ENCODE assay signal across 8 cellular contexts in the genomic region with DNA sequence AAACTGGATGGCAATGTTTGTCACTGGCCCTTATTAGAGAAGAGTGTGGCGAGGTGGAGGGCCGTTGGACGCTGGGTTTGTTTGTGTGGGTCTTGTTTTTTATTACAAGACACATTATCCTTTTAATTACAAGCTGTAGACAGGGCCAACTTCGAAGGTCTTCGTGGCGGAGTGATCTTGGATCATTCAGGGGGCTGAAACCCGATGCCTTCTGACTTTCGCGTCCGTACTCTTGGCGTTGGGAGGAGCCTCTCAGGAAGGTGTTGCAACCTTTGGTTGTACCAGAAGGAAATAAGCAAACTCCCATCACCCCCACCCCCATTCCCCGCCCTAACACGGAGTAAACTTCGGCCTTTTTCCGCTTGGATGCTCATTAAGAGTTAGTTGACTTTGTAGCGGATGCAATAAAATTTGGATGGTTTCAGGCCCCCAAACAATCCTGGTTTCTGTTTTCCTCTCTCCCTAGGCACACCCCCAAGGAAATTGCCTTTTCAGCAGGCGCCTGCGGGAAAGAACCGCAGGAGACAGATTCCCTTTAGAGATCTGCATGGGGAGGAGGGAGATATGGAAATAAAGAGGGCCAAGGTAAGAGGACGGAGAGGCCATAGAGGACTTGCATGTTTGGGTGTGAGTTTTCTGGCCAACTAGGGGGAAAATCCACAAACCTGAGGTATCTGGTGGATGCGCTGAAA.
DNase-seq lines count a peak whose midpoint lies in the region; ATAC-seq, FAIRE-seq and TF ChIP-seq lines count a peak whose summit lies in the region.

No MANE protein-coding gene starts in this region.

- H3K27ac ChIP-seq in CD8-positive, alpha-beta T cell (ENCODE audit: low read depth, low read length) = no peak overlapping the region
- peak overlapping the region; percentile 73 for H3K27ac ChIP-seq in SJCRH30
- peak overlapping the region; percentile 98 for H3K27ac ChIP-seq in keratinocyte (ENCODE audit: control insufficient read depth, insufficient read depth, low read length)

- peak overlapping the region; percentile 98 for H3K4me2 ChIP-seq in keratinocyte (ENCODE audit: control insufficient read depth, extremely low read depth, insufficient read depth, low read depth, low read length)

- H3K4me3 Mint-ChIP-seq in CD8-positive, alpha-beta T cell = no peak overlapping the region

- H3K36me3 Mint-ChIP-seq in CD8-positive, alpha-beta T cell = peaks cover 2% of the 10 kb centered on the region

- TF ChIP-seq CTCF in CD8-positive, alpha-beta T cell (IDR thresholded peaks at IDR 0.05) = no peak
- no peak for TF ChIP-seq CTCF in keratinocyte (optimal IDR thresholded peaks at IDR 0.05 in 1 of 3, IDR thresholded peaks at IDR 0.05 in 1 of 3, conservative IDR thresholded peaks at IDR 0.05 in 1 of 3; ENCODE audit: extremely low read depth in 1 of 3, insufficient read depth in 2 of 3, low read length in 3 of 3)

- no peak for ATAC-seq in CD8-positive, alpha-beta T cell
- no peak for ATAC-seq in HG02759 (IDR thresholded peaks at IDR 0.05; ENCODE audit: unreplicated experiment)

- H3K4me1 ChIP-seq in CD8-positive, alpha-beta T cell (ENCODE audit: insufficient read depth, low read length) = peaks cover 26% of the 10 kb centered on the region
- no peaks in the 10 kb centered on the region for H3K4me1 ChIP-seq in SJCRH30
- H3K4me1 ChIP-seq in keratinocyte (ENCODE audit: control insufficient read depth, extremely low read depth, insufficient read depth, low read length) = peaks cover 25% of the 10 kb centered on the region

- H3K79me2 ChIP-seq in keratinocyte (ENCODE audit: control insufficient read depth, insufficient read depth, low read length) = no peaks in the 10 kb centered on the region

- H3K27me3 Mint-ChIP-seq in CD8-positive, alpha-beta T cell (ENCODE audit: low read depth) = peaks cover 57% of the 10 kb centered on the region

- peak overlapping the region; percentile 95 for H3K9ac ChIP-seq in keratinocyte (ENCODE audit: control insufficient read depth, extremely low read depth, insufficient read depth, low read length)

- POLR2A ChIA-PET in CD8-positive, alpha-beta T cell (lab: Charles Lee) = no interaction called here

- peaks cover 15% of the 10 kb centered on the region for H3K4me1 Mint-ChIP-seq in CD8-positive, alpha-beta T cell (ENCODE audit: low read depth)

- DNase-seq in CD8-positive, alpha-beta T cell = no peak
- peak; percentile 63 for DNase-seq in KBM-7
- DNase-seq in SJCRH30 = peak; percentile 58 to 71
- DNase-seq in keratinocyte (ENCODE audit: low read depth, low spot score) = no peak
- DNase-seq in activated CD4-positive, alpha-beta T cell treated with anti-CD3 and anti-CD28 coated beads for 1 hour = no peak
- DNase-seq in T1000 (lab: John Stamatoyannopoulos, UW) = no peak
- no peak for DNase-seq in Kasumi-1 (lab: John Stamatoyannopoulos, UW)

- in situ Hi-C loops in KBM-7 (cut with MboI; ENCODE audit: low pct_unique_long_range_greater_than_20kb, low sequenced_read_pairs) = loop anchor here (25.0 kb wide), 1 partner anchor 1305 kb away; a partner anchor contains a TSS

- H2AFZ ChIP-seq in keratinocyte (ENCODE audit: control insufficient read depth, low read length) = peak overlapping the region; percentile 95

- H3K36me3 ChIP-seq in CD8-positive, alpha-beta T cell (ENCODE audit: insufficient read depth, low read length) = no peaks in the 10 kb centered on the region
- H3K36me3 ChIP-seq in SJCRH30 (no peaks in the 10 kb centered on the region), keratinocyte (ENCODE audit: control insufficient read depth in 2 of 2, extremely low read depth in 1 of 2, insufficient read depth in 2 of 2, low read length in 2 of 2) (no peaks in the 10 kb centered on the region)

- CTCF ChIA-PET in CD8-positive, alpha-beta T cell (lab: Charles Lee) = interaction anchor here (1.6 kb wide), 1 partner anchor 508 kb away, joined by 3 read pairs; no protein-coding TSS in a partner anchor

- dilution Hi-C loops in keratinocyte (cut with MboI; ENCODE audit: extremely low pct_ligation_motif_present, low sequenced_read_pairs) = no loop called here

- H3K9me3 Mint-ChIP-seq in CD8-positive, alpha-beta T cell = peaks cover 13% of the 10 kb centered on the region

- no peaks in the 10 kb centered on the region for H4K20me1 ChIP-seq in keratinocyte (ENCODE audit: control insufficient read depth, extremely low read depth, insufficient read depth, low read length)

- FAIRE-seq in keratinocyte (lab: Jason Lieb, UNC) = no peak

- intact Hi-C loops in CD8-positive, alpha-beta T cell (cut with DNase I, micrococcal nuclease) = loop anchor here in 1 of 2 experiments (10.0 kb wide), 1 partner anchor 1337 kb away; no protein-coding TSS in a partner anchor

- H3K9me3 ChIP-seq in CD8-positive, alpha-beta T cell (ENCODE audit: low read length) = no peaks in the 10 kb centered on the region
- H3K9me3 ChIP-seq in SJCRH30 (replicated peaks) = no peaks in the 10 kb centered on the region
- H3K9me3 ChIP-seq in keratinocyte (ENCODE audit: control insufficient read depth, low read depth, low read length) = no peaks in the 10 kb centered on the region

- H3K9me1 ChIP-seq in keratinocyte (ENCODE audit: control insufficient read depth, extremely low read depth, insufficient read depth, low read length) = no peaks in the 10 kb centered on the region

- H3K27ac Mint-ChIP-seq in CD8-positive, alpha-beta T cell = no peak overlapping the region

- peaks cover 92% of the 10 kb centered on the region for H3K27me3 ChIP-seq in CD8-positive, alpha-beta T cell (ENCODE audit: insufficient read depth, low read length)
- H3K27me3 ChIP-seq in SJCRH30 (no peaks in the 10 kb centered on the region), keratinocyte (ENCODE audit: control insufficient read depth, extremely low read depth, insufficient read depth, low read length) (no peaks in the 10 kb centered on the region)

- peak overlapping the region; percentile 35 for H3K4me3 ChIP-seq in CD8-positive, alpha-beta T cell (ENCODE audit: low read depth, low read length)
- H3K4me3 ChIP-seq in SJCRH30 (peak overlapping the region; percentile 60), keratinocyte (ENCODE audit: control insufficient read depth in 2 of 3, extremely low read depth in 1 of 3, insufficient read depth in 2 of 3, low read depth in 1 of 3, low read length in 3 of 3) (peak overlapping the region; percentile 44 to 80 (median 65))

Comparison
In these comparisons a context has a peak if more than half of its experiments do, and no peak if none do; other contexts are left out.
1. DNase-seq: peak in KBM-7 (single experiment) and SJCRH30 (2 of 2); none in CD8-positive, alpha-beta T cell (0 of 7), keratinocyte (single experiment), activated CD4-positive, alpha-beta T cell treated with anti-CD3 and anti-CD28 coated beads for 1 hour (single experiment), T1000 (single experiment) and Kasumi-1 (0 of 2).
2. Peak in every context shown above with its lines, with median percentiles within 50 percentile points of each other: H3K4me3 ChIP-seq.